In genomic region chrX:108494416-108495095, GRCh38 we compare ENCODE assay signal across 17 cellular contexts. TPM values are rescaled to one million over a fixed set of nuclear protein-coding genes. Genes with fewer than 3 reads are reported as not detected.
"Had no signal": no experiment of that assay in that cellular context is flagged by ENCODE, and none has a peak within 500 bp of the region (broad histone marks: within the 10 kb centered on the region; RNA-seq: fewer than 3 reads in every experiment).

No MANE protein-coding gene starts in this region.

- DNase-seq: activated CD4-positive, alpha-beta T cell treated with anti-CD3 and anti-CD28 coated beads for 4 hours; activated CD8-positive, alpha-beta T cell treated with anti-CD3 and anti-CD28 coated beads, Interleukin-2, amount 10 ng/mL, durations not matched to agents 7 days and 5 days; activated naive CD4-positive, alpha-beta T cell; effector memory CD4-positive, alpha-beta T cell; left ventricle myocardium superior; mesendoderm; natural killer cell; posterior cingulate gyrus; stimulated activated CD4-positive, alpha-beta T cell treated with anti-CD3 and anti-CD28 coated beads, Interleukin-2, amount 100 ng/mL, for 48 hours; T-helper 2 cell; uterus had no signal

- H3K36me3 Mint-ChIP-seq: natural killer cell; stimulated activated memory B cell treated with anti-CD40 and anti-IgM and Interleukin-4, amounts not matched to agents 10 μg/mL and 1 μg/mL and 100 μg/mL, for 72 hours; WTC11 had no signal

- H3K4me3 Mint-ChIP-seq: activated CD8-positive, alpha-beta T cell treated with anti-CD3 and anti-CD28 coated beads, Interleukin-2, amount 10 ng/mL, durations not matched to agents 7 days and 5 days; central memory CD8-positive, alpha-beta T cell; dendritic cell treated with granulocyte-macrophage colony-stimulating factor and Interleukin-4, amounts not matched to agents 40 ng/mL and 50 ng/mL, for 4 days; natural killer cell; stimulated activated memory B cell treated with anti-CD40 and anti-IgM and Interleukin-4, amounts not matched to agents 10 μg/mL and 1 μg/mL and 100 μg/mL, for 72 hours; WTC11 had no signal

- H3K27me3 Mint-ChIP-seq: central memory CD8-positive, alpha-beta T cell; dendritic cell treated with granulocyte-macrophage colony-stimulating factor and Interleukin-4, amounts not matched to agents 40 ng/mL and 50 ng/mL, for 4 days; stimulated activated memory B cell treated with anti-CD40 and anti-IgM and Interleukin-4, amounts not matched to agents 10 μg/mL and 1 μg/mL and 100 μg/mL, for 72 hours had no signal

- H3K4me3 ChIP-seq: hepatocyte, tibial nerve, uterus had no signal

- ATAC-seq: activated CD8-positive, alpha-beta T cell treated with anti-CD3 and anti-CD28 coated beads, Interleukin-2, amount 10 ng/mL, durations not matched to agents 7 days and 5 days; left ventricle myocardium superior; natural killer cell; stimulated activated memory B cell treated with anti-CD40 and anti-IgM and Interleukin-4, amounts not matched to agents 10 μg/mL and 1 μg/mL and 100 μg/mL, for 72 hours; WTC11 had no signal

- H3K4me1 Mint-ChIP-seq: central memory CD8-positive, alpha-beta T cell; natural killer cell; stimulated activated memory B cell treated with anti-CD40 and anti-IgM and Interleukin-4, amounts not matched to agents 10 μg/mL and 1 μg/mL and 100 μg/mL, for 72 hours had no signal

- H3K27ac Mint-ChIP-seq: activated CD8-positive, alpha-beta T cell treated with anti-CD3 and anti-CD28 coated beads, Interleukin-2, amount 10 ng/mL, durations not matched to agents 7 days and 5 days; dendritic cell treated with granulocyte-macrophage colony-stimulating factor and Interleukin-4, amounts not matched to agents 40 ng/mL and 50 ng/mL, for 4 days; natural killer cell; stimulated activated memory B cell treated with anti-CD40 and anti-IgM and Interleukin-4, amounts not matched to agents 10 μg/mL and 1 μg/mL and 100 μg/mL, for 72 hours; WTC11 had no signal

- H3K9me3 Mint-ChIP-seq: central memory CD8-positive, alpha-beta T cell; dendritic cell treated with granulocyte-macrophage colony-stimulating factor and Interleukin-4, amounts not matched to agents 40 ng/mL and 50 ng/mL, for 4 days; natural killer cell; stimulated activated memory B cell treated with anti-CD40 and anti-IgM and Interleukin-4, amounts not matched to agents 10 μg/mL and 1 μg/mL and 100 μg/mL, for 72 hours; WTC11 had no signal

RNA-seq across cellular contexts. Expression of gene COL4A5, which starts 54.9 kb away (rescaled TPM):
- total RNA-seq: activated CD8-positive, alpha-beta T cell treated with anti-CD3 and anti-CD28 coated beads, Interleukin-2, amount 10 ng/mL, durations not matched to agents 7 days and 5 days; natural killer cell had no signal

RNA-seq across cellular contexts. Expression of gene COL4A6, which starts 56.3 kb away (rescaled TPM):
- total RNA-seq: activated CD8-positive, alpha-beta T cell treated with anti-CD3 and anti-CD28 coated beads, Interleukin-2, amount 10 ng/mL, durations not matched to agents 7 days and 5 days; natural killer cell had no signal
